ENCODE assay signal across 11 cellular contexts in genomic region chr15:29671308-29671981, GRCh38.
DNase-seq lines count a peak whose midpoint lies in the region; ATAC-seq, FAIRE-seq and TF ChIP-seq lines count a peak whose summit lies in the region.
"Had no signal": no experiment of that assay in that cellular context is flagged by ENCODE, and none has a peak within 500 bp of the region (broad histone marks: within the 10 kb centered on the region; RNA-seq: fewer than 3 reads in every experiment).

No MANE protein-coding gene starts in this region.

- POLR2A ChIA-PET in HCT116 (lab: Charles Lee): no interaction called here

- H3K79me2 ChIP-seq in HCT116 (ENCODE audit: insufficient read depth, low read length) (no peaks in the 10 kb centered on the region), astrocyte (ENCODE audit: insufficient read depth, low read length) (peaks cover 2% of the 10 kb centered on the region), keratinocyte (ENCODE audit: control insufficient read depth, insufficient read depth, low read length) (no peaks in the 10 kb centered on the region)

- RAD21 ChIA-PET in HCT116 (lab: Charles Lee; ENCODE audit: low non-redundant PET in 1 of 2, low total read pairs in 2 of 2, uncharacterized antibody in 2 of 2, unreplicated experiment in 2 of 2): no interaction called here

- no peaks in the 10 kb centered on the region for H3K36me3 Mint-ChIP-seq in astrocyte (ENCODE audit: low read depth, unreplicated experiment)

- no peak for TF ChIP-seq CTCF in HCT116 (IDR thresholded peaks at IDR 0.05 in 2 of 3, conservative IDR thresholded peaks at IDR 0.05 in 1 of 3; ENCODE audit: borderline replicate concordance in 1 of 3, insufficient read depth in 1 of 3, low read depth in 2 of 3, low read length in 2 of 3)
- TF ChIP-seq CTCF in astrocyte (IDR thresholded peaks at IDR 0.05; ENCODE audit: insufficient read depth, low read depth, low read length): no peak
- TF ChIP-seq CTCF in keratinocyte (optimal IDR thresholded peaks at IDR 0.05 in 1 of 3, IDR thresholded peaks at IDR 0.05 in 1 of 3, conservative IDR thresholded peaks at IDR 0.05 in 1 of 3; ENCODE audit: extremely low read depth in 1 of 3, insufficient read depth in 2 of 3, low read length in 3 of 3): no peak
- no peak for TF ChIP-seq CTCF in uterus (IDR thresholded peaks at IDR 0.05)

- no TSS peak for BruUV-seq in HCT116 (replicated peaks; lab: Mats Ljungman, UMichigan)

- dilution Hi-C loops in keratinocyte (cut with MboI; ENCODE audit: extremely low pct_ligation_motif_present, low sequenced_read_pairs): no loop called here

- ATAC-seq in HCT116: no peak

- H3K4me1 Mint-ChIP-seq in astrocyte (ENCODE audit: low read depth, unreplicated experiment): peaks cover 26% of the 10 kb centered on the region
- H3K4me1 Mint-ChIP-seq: central memory CD8-positive, alpha-beta T cell had no signal

- CTCF ChIA-PET in HCT116 (lab: Charles Lee): interaction anchor here (0.8 kb wide), 1 partner anchor 314 kb away, joined by 3 read pairs; no protein-coding TSS in a partner anchor

- peaks cover 6 to 21% of the 10 kb centered on the region in 2 experiments; a peak in 3 of 4 replicates for H3K4me1 ChIP-seq in HCT116 (ENCODE audit: control insufficient read depth in 1 of 2, insufficient read depth in 2 of 2, low read length in 2 of 2)
- peaks cover 48% of the 10 kb centered on the region for H3K4me1 ChIP-seq in astrocyte (ENCODE audit: insufficient read depth, low read length)
- H3K4me1 ChIP-seq in keratinocyte (ENCODE audit: control insufficient read depth, extremely low read depth, insufficient read depth, low read length): peaks cover 22% of the 10 kb centered on the region
- no peaks in the 10 kb centered on the region for H3K4me1 ChIP-seq in uterus

- TF ChIP-seq RAD21 in HCT116 (IDR thresholded peaks at IDR 0.05; ENCODE audit: low read depth): no peak

- H3K4me3 ChIP-seq in HCT116 (replicated peaks in 1 of 2; ENCODE audit: low read depth in 1 of 2, low read length in 2 of 2) (no peak overlapping the region), astrocyte (ENCODE audit: insufficient read depth, low read depth, low read length) (peak overlapping the region; percentile 26), keratinocyte (ENCODE audit: control insufficient read depth in 2 of 3, extremely low read depth in 1 of 3, insufficient read depth in 2 of 3, low read depth in 1 of 3, low read length in 3 of 3) (no peak overlapping the region), uterus (no peak overlapping the region)

- no peak overlapping the region for H2AFZ ChIP-seq in HCT116 (ENCODE audit: low read depth, low read length, poor library complexity, severe bottlenecking)
- peak overlapping the region; percentile 43 for H2AFZ ChIP-seq in astrocyte (ENCODE audit: low read depth, low read length)
- H2AFZ ChIP-seq in keratinocyte (ENCODE audit: control insufficient read depth, low read length): no peak overlapping the region

- intact Hi-C loops in HCT116 (cut with micrococcal nuclease) (no loop called here), uterus (cut with DNase I; ENCODE audit: low total_unique reads) (loop anchor here (10.0 kb wide), 1 partner anchor 373 kb away; no protein-coding TSS in a partner anchor)

- no peaks in the 10 kb centered on the region for H3K27me3 Mint-ChIP-seq in astrocyte (ENCODE audit: low read depth, unreplicated experiment)

- no peak for TF ChIP-seq POLR2A in HCT116 (IDR thresholded peaks at IDR 0.05; ENCODE audit: borderline replicate concordance, extremely low read depth, insufficient read depth, insufficient read length)
- no peak for TF ChIP-seq POLR2A in uterus (IDR thresholded peaks at IDR 0.05)

- no peaks in the 10 kb centered on the region for H3K9me3 ChIP-seq in HCT116 (ENCODE audit: control insufficient read depth in 1 of 2, insufficient read depth in 1 of 2, low read depth in 1 of 2, low read length in 2 of 2)
- no peaks in the 10 kb centered on the region for H3K9me3 ChIP-seq in astrocyte (ENCODE audit: insufficient read depth, low read depth, low read length)
- H3K9me3 ChIP-seq in keratinocyte (ENCODE audit: control insufficient read depth, low read depth, low read length): no peaks in the 10 kb centered on the region
- no peaks in the 10 kb centered on the region for H3K9me3 ChIP-seq in uterus

- H3K9me1 ChIP-seq in keratinocyte (ENCODE audit: control insufficient read depth, extremely low read depth, insufficient read depth, low read length): no peaks in the 10 kb centered on the region

- H4K20me1 ChIP-seq in HCT116 (ENCODE audit: insufficient read depth) (no peaks in the 10 kb centered on the region), astrocyte (ENCODE audit: insufficient read depth, low read length) (no peaks in the 10 kb centered on the region), keratinocyte (ENCODE audit: control insufficient read depth, extremely low read depth, insufficient read depth, low read length) (no peaks in the 10 kb centered on the region)

- no peak for DNase-seq in HCT116 (ENCODE audit: low read depth, low spot score)
- peak; percentile 68 for DNase-seq in astrocyte (ENCODE audit: low read depth)
- no peak for DNase-seq in keratinocyte (ENCODE audit: low read depth, low spot score)
- peak; percentile 89 for DNase-seq in stromal cell of bone marrow (ENCODE audit: low read depth)
- no peak for DNase-seq in iPS-NIHi11 (ENCODE audit: low spot score)
- DNase-seq in stimulated activated CD4-positive, alpha-beta T cell treated with anti-CD3 and anti-CD28 coated beads, Interleukin-4, amount 100 ng/mL, for 4 hours: no peak
- no peak for DNase-seq in activated CD4-positive, alpha-beta T cell treated with anti-CD3 and anti-CD28 coated beads, Interleukin-2, amount 50 U/mL, for 4 hours
- DNase-seq in uterus: no peak
- DNase-seq: hippocampal formation, KBM-7 had no signal

- H3K27ac ChIP-seq in HCT116 (ENCODE audit: low read depth, low read length): no peak overlapping the region
- peak overlapping the region; percentile 90 for H3K27ac ChIP-seq in astrocyte (ENCODE audit: low read depth, low read length)
- peak overlapping the region; percentile 30 for H3K27ac ChIP-seq in keratinocyte (ENCODE audit: control insufficient read depth, insufficient read depth, low read length)
- no peak overlapping the region for H3K27ac ChIP-seq in uterus

- no peaks in the 10 kb centered on the region for H3K9me3 Mint-ChIP-seq in astrocyte (ENCODE audit: unreplicated experiment)
- H3K9me3 Mint-ChIP-seq: central memory CD8-positive, alpha-beta T cell had no signal

- H3K27me3 ChIP-seq in HCT116 (ENCODE audit: insufficient read depth, low read length): no peaks in the 10 kb centered on the region
- no peaks in the 10 kb centered on the region for H3K27me3 ChIP-seq in astrocyte (ENCODE audit: insufficient read depth, low read length)
- no peaks in the 10 kb centered on the region for H3K27me3 ChIP-seq in keratinocyte (ENCODE audit: control insufficient read depth, extremely low read depth, insufficient read depth, low read length)
- no peaks in the 10 kb centered on the region for H3K27me3 ChIP-seq in uterus

- peak overlapping the region; percentile 95 for H3K27ac Mint-ChIP-seq in astrocyte (ENCODE audit: unreplicated experiment)

- H3K9me2 ChIP-seq in HCT116 (ENCODE audit: insufficient read depth): no peaks in the 10 kb centered on the region

- no peak overlapping the region for H3K9ac ChIP-seq in HCT116 (ENCODE audit: low read length)
- H3K9ac ChIP-seq in astrocyte (ENCODE audit: low read length): peak overlapping the region; percentile 77
- H3K9ac ChIP-seq in keratinocyte (ENCODE audit: control insufficient read depth, extremely low read depth, insufficient read depth, low read length): no peak overlapping the region

- H3K36me3 ChIP-seq in HCT116 (ENCODE audit: control insufficient read depth in 1 of 2, insufficient read depth in 2 of 2, low read length in 2 of 2) (no peaks in the 10 kb centered on the region), astrocyte (ENCODE audit: insufficient read depth, low read length) (no peaks in the 10 kb centered on the region), keratinocyte (ENCODE audit: control insufficient read depth in 2 of 2, extremely low read depth in 1 of 2, insufficient read depth in 2 of 2, low read length in 2 of 2) (no peaks in the 10 kb centered on the region), uterus (no peaks in the 10 kb centered on the region)

- FAIRE-seq in astrocyte (lab: Jason Lieb, UNC) (peak; percentile 49), keratinocyte (lab: Jason Lieb, UNC) (no peak)

- peak overlapping the region; percentile 48; the same call in 1 of the 2 replicates for H3K4me2 ChIP-seq in HCT116 (ENCODE audit: low read length)
- peak overlapping the region; percentile 77 for H3K4me2 ChIP-seq in astrocyte (ENCODE audit: low read length)
- H3K4me2 ChIP-seq in keratinocyte (ENCODE audit: control insufficient read depth, extremely low read depth, insufficient read depth, low read depth, low read length): peak overlapping the region; percentile 9

- H3K4me3 Mint-ChIP-seq in astrocyte (ENCODE audit: unreplicated experiment): no peak overlapping the region
- H3K4me3 Mint-ChIP-seq: central memory CD8-positive, alpha-beta T cell had no signal

TF ChIP-seq in HCT116, 20 proteins besides CTCF, POLR2A, EP300 and RAD21:
- TF ChIP-seq TCF7L2 (IDR thresholded peaks at IDR 0.05; ENCODE audit: borderline replicate concordance, extremely low read depth, insufficient read depth, insufficient read length) (no peak), SIN3A (IDR thresholded peaks at IDR 0.05; ENCODE audit: low read depth) (no peak)
TF ChIP-seq in HCT116: peak in this region for 0.

Comparison
In these comparisons a context has a peak if more than half of its experiments do, and no peak if none do; other contexts are left out.
1. DNase-seq: peak in astrocyte (single experiment) and stromal cell of bone marrow (single experiment); none in HCT116 (single experiment), keratinocyte (single experiment), iPS-NIHi11 (single experiment), stimulated activated CD4-positive, alpha-beta T cell treated with anti-CD3 and anti-CD28 coated beads, Interleukin-4, amount 100 ng/mL, for 4 hours (0 of 2), activated CD4-positive, alpha-beta T cell treated with anti-CD3 and anti-CD28 coated beads, Interleukin-2, amount 50 U/mL, for 4 hours (0 of 2) and uterus (0 of 2).
2. H3K27ac ChIP-seq: peak in astrocyte (single experiment) and keratinocyte (single experiment); none in HCT116 (single experiment) and uterus (0 of 2).
3. H3K4me2 ChIP-seq: peak in every context shown above with its lines; median percentile 77 in astrocyte; 48 in HCT116; 9 in keratinocyte.